Comparison of ENCODE assay signal across 7 cellular contexts in genomic region chr20:34967421-34967820, GRCh38. TPM values are rescaled to one million over a fixed set of nuclear protein-coding genes. Genes with fewer than 3 reads are reported as not detected.
"Had no signal": no experiment of that assay in that cellular context is flagged by ENCODE, and none has a peak within 500 bp of the region (broad histone marks: within the 10 kb centered on the region; RNA-seq: fewer than 3 reads in every experiment).

No MANE protein-coding gene starts in this region.

- H3K4me3 ChIP-seq: GM23248 had no signal

- H3K27ac ChIP-seq: GM23248 had no signal

- H3K9ac ChIP-seq: GM23248 had no signal

- DNase-seq: GM23248, GOT3, H9, HCEC 1CT, IMR-90 had no signal

- H2AFZ ChIP-seq: GM23248 had no signal

- FAIRE-seq: H54, HTR-8/SVneo had no signal

RNA-seq across cellular contexts. Expression of gene MYH7B, which starts 11.8 kb away (rescaled TPM):
- total RNA-seq: IMR-90 had no signal
